8 cellular contexts compared by ENCODE assay signal in genomic region chr1:14970115-14970798, GRCh38.
DNase-seq lines count a peak whose midpoint lies in the region; ATAC-seq, FAIRE-seq and TF ChIP-seq lines count a peak whose summit lies in the region.

No MANE protein-coding gene starts in this region.

- WGBS in esophagus squamous epithelium, 2 donors: 53 to 70% methylated on average over 15 to 16 of the region's 16 CpGs

- H3K27ac ChIP-seq in GM23338 (ENCODE audit: low read depth): no peak overlapping the region
- no peak overlapping the region for H3K27ac ChIP-seq in Panc1 (ENCODE audit: low read length)
- H3K27ac ChIP-seq in esophagus squamous epithelium: peak overlapping the region in 3 of 4 donors; percentile 9 to 71 (median 16)
- peak overlapping the region; percentile 38 for H3K27ac ChIP-seq in osteoblast (ENCODE audit: low read depth, low read length)
- no peak overlapping the region for H3K27ac ChIP-seq in CD4-positive, alpha-beta T cell (ENCODE audit: low read depth, low read length)

- CTCF ChIA-PET in Panc1 (lab: Charles Lee): no interaction called here
- CTCF ChIA-PET in CD4-positive, alpha-beta T cell (lab: Charles Lee): no interaction called here

- peaks cover 5% of the 10 kb centered on the region; the same call in 1 of the 2 replicates for H3K9me3 ChIP-seq in Panc1 (ENCODE audit: control insufficient read depth, insufficient read depth, low read depth, low read length)
- H3K9me3 ChIP-seq in esophagus squamous epithelium: no peaks in the 10 kb centered on the region
- no peaks in the 10 kb centered on the region for H3K9me3 ChIP-seq in osteoblast (ENCODE audit: low read depth, low read length)
- peaks cover 7% of the 10 kb centered on the region for H3K9me3 ChIP-seq in CD4-positive, alpha-beta T cell (ENCODE audit: control insufficient read depth, low read length)

- H3K4me1 Mint-ChIP-seq in GM23338: peaks cover 4% of the 10 kb centered on the region; the same call in 2 of the 3 replicates
- H3K4me1 Mint-ChIP-seq in CD4-positive, alpha-beta T cell (ENCODE audit: low read depth): peaks cover 16% of the 10 kb centered on the region

- H3K4me3 ChIP-seq in GM23338 (no peak overlapping the region), Panc1 (ENCODE audit: low read depth in 2 of 2, low read length in 2 of 2) (no peak overlapping the region), esophagus squamous epithelium (no peak overlapping the region), osteoblast (ENCODE audit: insufficient read depth, low read length) (no peak overlapping the region)

- H4K20me1 ChIP-seq in GM23338 (replicated peaks; ENCODE audit: insufficient read depth) (no peaks in the 10 kb centered on the region; the same call in 1 of the 2 replicates), osteoblast (ENCODE audit: insufficient read depth, low read length) (no peaks in the 10 kb centered on the region)

- H3K4me1 ChIP-seq in GM23338 (ENCODE audit: insufficient read depth) (no peaks in the 10 kb centered on the region), Panc1 (ENCODE audit: control insufficient read depth, insufficient read depth, low read length) (no peaks in the 10 kb centered on the region; the same call in 1 of the 2 replicates), esophagus squamous epithelium (peaks cover 14 to 44% (median 30%) of the 10 kb centered on the region in 3 donors), osteoblast (ENCODE audit: insufficient read depth, low read length) (peaks cover 39% of the 10 kb centered on the region)

- peaks cover 7% of the 10 kb centered on the region; the same call in 2 of the 3 replicates for H3K36me3 Mint-ChIP-seq in GM23338 (ENCODE audit: low read depth)
- H3K36me3 Mint-ChIP-seq in CD4-positive, alpha-beta T cell (ENCODE audit: low read depth): no peaks in the 10 kb centered on the region

- POLR2A ChIA-PET in Panc1 (lab: Charles Lee): no interaction called here
- POLR2A ChIA-PET in CD4-positive, alpha-beta T cell (lab: Charles Lee): no interaction called here

- H3K27me3 ChIP-seq in GM23338 (ENCODE audit: insufficient read depth) (no peaks in the 10 kb centered on the region), Panc1 (ENCODE audit: control insufficient read depth, insufficient read depth, low read length) (no peaks in the 10 kb centered on the region), esophagus squamous epithelium (no peaks in the 10 kb centered on the region), osteoblast (ENCODE audit: insufficient read depth, low read length) (no peaks in the 10 kb centered on the region)
- no peaks in the 10 kb centered on the region for H3K27me3 ChIP-seq in CD4-positive, alpha-beta T cell (ENCODE audit: control insufficient read depth, insufficient read depth, low read length)

- intact Hi-C loops in Panc1 (cut with micrococcal nuclease; ENCODE audit: unreplicated experiment) (no loop called here), esophagus squamous epithelium (cut with DNase I) (no loop called here)
- intact Hi-C loops in CD4-positive, alpha-beta T cell (cut with DNase I, micrococcal nuclease): no loop called here

- in situ Hi-C loops in Panc1 (cut with HindIII; ENCODE audit: low pct_unique_long_range_greater_than_20kb, low sequenced_read_pairs): no loop called here

- FAIRE-seq in GM12892 (lab: Jason Lieb, UNC) (no peak), D721Med (lab: Jason Lieb, UNC) (no peak)

- H2AFZ ChIP-seq in GM23338: no peak overlapping the region
- no peak overlapping the region for H2AFZ ChIP-seq in osteoblast (ENCODE audit: low read length)

- H3K79me2 ChIP-seq in GM23338 (replicated peaks; ENCODE audit: insufficient read depth) (no peaks in the 10 kb centered on the region), osteoblast (ENCODE audit: insufficient read depth, low read length) (peaks cover 40% of the 10 kb centered on the region)

- no peaks in the 10 kb centered on the region for H3K36me3 ChIP-seq in GM23338 (ENCODE audit: insufficient read depth)
- no peaks in the 10 kb centered on the region for H3K36me3 ChIP-seq in Panc1 (ENCODE audit: control insufficient read depth, insufficient read depth, low read length)
- H3K36me3 ChIP-seq in esophagus squamous epithelium: peaks cover 0 to 21% (median 0%) of the 10 kb centered on the region in 3 donors
- H3K36me3 ChIP-seq in osteoblast (ENCODE audit: insufficient read depth, low read length): no peaks in the 10 kb centered on the region

- H3K9me2 ChIP-seq in GM23338 (ENCODE audit: insufficient read depth): no peaks in the 10 kb centered on the region

- no peak overlapping the region for H3K27ac Mint-ChIP-seq in GM23338
- H3K27ac Mint-ChIP-seq in CD4-positive, alpha-beta T cell: no peak overlapping the region

- no TSS peak for BruUV-seq in Panc1 (replicated peaks; lab: Mats Ljungman, UMichigan)

- peak; percentile 58 for ATAC-seq in GM23338
- peak; percentile 75; the same call in 1 of the 2 replicates for ATAC-seq in Panc1
- ATAC-seq in CD4-positive, alpha-beta T cell (ENCODE audit: poor library complexity): no peak

- H3K4me3 Mint-ChIP-seq in GM23338: no peak overlapping the region
- H3K4me3 Mint-ChIP-seq in CD4-positive, alpha-beta T cell: no peak overlapping the region

- H3F3A ChIP-seq in GM23338 (replicated peaks; ENCODE audit: low read depth): no peaks in the 10 kb centered on the region

- DNase-seq in GM23338 (ENCODE audit: low spot score): peak; percentile 65
- DNase-seq in Panc1 (ENCODE audit: low read depth, low spot score): peak; percentile 18
- DNase-seq in esophagus squamous epithelium (lab: John Stamatoyannopoulos, UW): no peak
- peak; percentile 97 for DNase-seq in osteoblast (ENCODE audit: insufficient read length, low spot score, missing footprints)
- DNase-seq in GM12892 (ENCODE audit: insufficient read length): no peak
- no peak for DNase-seq in CD4-positive, alpha-beta T cell
- DNase-seq in D721Med (ENCODE audit: insufficient read length, low spot score): no peak
- no peak for DNase-seq in NCI-H128 (lab: John Stamatoyannopoulos, UW; ENCODE audit: unreplicated experiment)

- peaks cover 3% of the 10 kb centered on the region for H3K27me3 Mint-ChIP-seq in GM23338 (ENCODE audit: insufficient read depth, low read depth, poor library complexity)
- peaks cover 5% of the 10 kb centered on the region for H3K27me3 Mint-ChIP-seq in CD4-positive, alpha-beta T cell

- H3K4me2 ChIP-seq in GM23338 (no peak overlapping the region), osteoblast (ENCODE audit: insufficient read depth, low read length) (peak overlapping the region; percentile 2)

- peaks cover 10% of the 10 kb centered on the region; the same call in 2 of the 3 replicates for H3K9me3 Mint-ChIP-seq in GM23338
- H3K9me3 Mint-ChIP-seq in CD4-positive, alpha-beta T cell: peaks cover 6% of the 10 kb centered on the region

- TF ChIP-seq CTCF in GM23338 (conservative IDR thresholded peaks at IDR 0.05; ENCODE audit: low read depth in 2 of 2): no peak
- TF ChIP-seq CTCF in Panc1 (IDR thresholded peaks at IDR 0.05): no peak
- no peak for TF ChIP-seq CTCF in esophagus squamous epithelium (IDR thresholded peaks at IDR 0.05)
- TF ChIP-seq CTCF in osteoblast (IDR thresholded peaks at IDR 0.05; ENCODE audit: extremely low read depth, low read depth, low read length): no peak
- no peak for TF ChIP-seq CTCF in CD4-positive, alpha-beta T cell (IDR thresholded peaks at IDR 0.05)
- no peak for TF ChIP-seq CTCF in D721Med (IDR thresholded peaks at IDR 0.05; ENCODE audit: insufficient read depth, missing control alignments)

- TF ChIP-seq POLR2A in esophagus squamous epithelium (IDR thresholded peaks at IDR 0.05) (no peak), GM12892 (IDR thresholded peaks at IDR 0.05; ENCODE audit: low read depth, low read length) (no peak)

TF ChIP-seq in GM23338, 12 proteins besides CTCF, POLR2A, EP300 and RAD21:
- TF ChIP-seq ZNF331 (CRISPR knock-in tag; IDR thresholded peaks at IDR 0.05; ENCODE audit: low read depth): no peak

Comparison
In these comparisons a context has a peak if more than half of its experiments do, and no peak if none do; other contexts are left out.
1. DNase-seq: peak in GM23338 (single experiment), Panc1 (single experiment) and osteoblast (single experiment); none in esophagus squamous epithelium (single experiment), GM12892 (single experiment), CD4-positive, alpha-beta T cell (0 of 10), D721Med (single experiment) and NCI-H128 (single experiment).
2. H3K27ac ChIP-seq: peak in esophagus squamous epithelium (3 of 4) and osteoblast (single experiment); none in GM23338 (single experiment), Panc1 (single experiment) and CD4-positive, alpha-beta T cell (single experiment).